8 cellular contexts compared by ENCODE assay signal in the genomic region with DNA sequence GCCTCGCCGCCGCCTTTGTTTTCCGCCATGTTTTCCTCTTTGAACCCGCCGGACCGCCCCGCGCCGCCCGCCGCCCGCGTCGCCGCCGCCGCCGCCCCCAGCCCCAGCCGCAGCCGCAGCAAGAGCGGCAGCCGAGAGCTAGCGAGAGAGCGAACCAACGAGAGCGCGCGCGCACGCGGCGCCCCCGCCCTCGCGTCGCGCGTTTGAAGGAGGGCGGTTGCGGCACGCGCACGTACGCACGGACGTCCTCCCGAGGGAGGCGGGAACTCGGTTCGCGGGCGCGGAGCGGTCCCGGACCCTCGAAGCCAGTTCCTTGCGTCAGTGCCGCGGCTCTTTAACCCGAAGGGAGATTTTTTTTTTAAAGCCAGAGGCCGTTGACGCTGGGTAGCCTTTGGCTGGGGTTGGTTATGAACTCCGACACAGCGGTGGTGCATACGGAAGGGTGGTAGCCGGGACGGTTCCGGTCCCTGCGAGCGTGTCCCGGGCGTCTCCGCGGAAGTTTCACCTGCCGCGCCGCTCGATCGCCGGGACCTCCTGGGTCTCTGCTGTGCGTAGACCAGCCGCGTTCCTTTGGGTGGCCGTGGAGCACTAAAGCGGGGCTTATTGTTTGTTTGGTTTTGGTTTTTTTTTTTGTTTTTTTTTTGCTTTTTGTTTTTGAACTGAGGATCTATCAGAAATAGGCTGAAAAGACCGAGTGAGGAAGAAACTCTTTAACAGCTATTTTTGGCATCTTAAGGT. TPM values are rescaled to one million over a fixed set of nuclear protein-coding genes. Genes with fewer than 3 reads are reported as not detected.
DNase-seq lines count a peak whose midpoint lies in the region; ATAC-seq, FAIRE-seq and TF ChIP-seq lines count a peak whose summit lies in the region.

A gene (minus strand): TSS at position 156 of the 738 bp plus-strand sequence. CDS start 127 bp downstream, at position 29.

- no peak for TF ChIP-seq CTCF in Caco-2 (IDR thresholded peaks at IDR 0.05; ENCODE audit: insufficient read depth in 1 of 2, low read depth in 1 of 2, low read length in 1 of 2, severe bottlenecking in 1 of 2, unreplicated experiment in 1 of 2)
- no peak for TF ChIP-seq CTCF in endodermal cell (conservative IDR thresholded peaks at IDR 0.05)

- CTCF ChIA-PET in Caco-2 (lab: Charles Lee), result no interaction called here

- peak; percentile 86 to 89 for DNase-seq in Caco-2
- DNase-seq in HTR-8/SVneo (ENCODE audit: insufficient read length, low spot score), result peak; percentile 65
- DNase-seq in NOMO-1 treated with DMSO at 0.1 percent for 48 hours (lab: John Stamatoyannopoulos, UW; ENCODE audit: unreplicated experiment), result peak; percentile 81
- DNase-seq in activated CD8-positive, alpha-beta memory T cell treated with anti-CD3 and anti-CD28 coated beads, Interleukin-2, amount 50 U/mL, for 1 hour (ENCODE audit: extremely low read depth), result peak; percentile 54
- peak; percentile 95 for DNase-seq in endodermal cell
- DNase-seq in mesenteric fat pad (ENCODE audit: low spot score), result peak; percentile 98
- DNase-seq in stimulated activated CD8-positive, alpha-beta memory T cell treated with anti-CD3 and anti-CD28 coated beads, Interleukin-15, amount 100 ng/mL, for 1 hour (ENCODE audit: low read depth), result peak; percentile 80

- peak within 1 kb of the TSS; percentile 93 for H3K27ac ChIP-seq in endodermal cell (ENCODE audit: low read depth, low read length)

- H3K9me3 Mint-ChIP-seq in Caco-2 (ENCODE audit: unreplicated experiment), result no peaks in the 10 kb centered on the region
- H3K9me3 Mint-ChIP-seq in endodermal cell, result no peaks in the 10 kb centered on the region

- H3K27me3 ChIP-seq in Caco-2 (replicated peaks; ENCODE audit: control insufficient read depth, insufficient read depth, low read length) (no peaks in the 10 kb centered on the region), endodermal cell (ENCODE audit: control insufficient read depth, insufficient read depth, low read length, poor library complexity, severe bottlenecking) (peaks cover 8% of the 10 kb centered on the region)

- 0% methylated on average over 14 to 87 of the region's 87 CpGs for WGBS in endodermal cell (ENCODE audit: insufficient coverage in 1 of 2, insufficient read length in 1 of 2), 2 experiments

- TSS peak; percentile 95 for BruUV-seq in Caco-2 (replicated peaks; lab: Mats Ljungman, UMichigan)

- H3K36me3 Mint-ChIP-seq in Caco-2 (ENCODE audit: insufficient read depth, unreplicated experiment) (peaks cover 6% of the 10 kb centered on the region), endodermal cell (ENCODE audit: low read depth) (peaks cover 10% of the 10 kb centered on the region)

- H3K27ac Mint-ChIP-seq in Caco-2 (ENCODE audit: unreplicated experiment) (peak within 1 kb of the TSS; percentile 95), endodermal cell (peak within 1 kb of the TSS; percentile 97)

- peak within 1 kb of the TSS; percentile 51 for H3K4me3 ChIP-seq in Caco-2 (ENCODE audit: low read depth, low read length)
- H3K4me3 ChIP-seq in endodermal cell (ENCODE audit: low read length), result peak within 1 kb of the TSS; percentile 91

- intact Hi-C loops in Caco-2 (cut with micrococcal nuclease; ENCODE audit: unreplicated experiment), result loop anchor here (2.0 kb wide), 2 partner anchors 48 to 70 kb away; a partner anchor contains a TSS

- H3K4me3 Mint-ChIP-seq in Caco-2 (ENCODE audit: unreplicated experiment) (peak within 1 kb of the TSS; percentile 81), endodermal cell (peak within 1 kb of the TSS; percentile 91)

- H3K36me3 ChIP-seq in Caco-2 (ENCODE audit: control insufficient read depth, insufficient read depth, low read length), result no peaks in the 10 kb centered on the region
- peaks cover 11% of the 10 kb centered on the region for H3K36me3 ChIP-seq in endodermal cell (ENCODE audit: control insufficient read depth, insufficient read depth, low read length)

- POLR2A ChIA-PET in Caco-2 (lab: Charles Lee), result interaction anchor here (0.6 kb wide), 1 partner anchor 39 kb away, joined by 5 read pairs; no protein-coding TSS in a partner anchor

- H3K4me1 Mint-ChIP-seq in Caco-2 (ENCODE audit: low read depth, unreplicated experiment) (peaks cover 28% of the 10 kb centered on the region), endodermal cell (peaks cover 27% of the 10 kb centered on the region)

- H3K9ac ChIP-seq in endodermal cell (ENCODE audit: extremely low read depth, low read length, poor library complexity, severe bottlenecking), result peak within 1 kb of the TSS; percentile 80

- H3K27me3 Mint-ChIP-seq in Caco-2 (ENCODE audit: insufficient read depth, unreplicated experiment) (no peaks in the 10 kb centered on the region), endodermal cell (ENCODE audit: insufficient read depth) (peaks cover 21% of the 10 kb centered on the region)

- H3K4me1 ChIP-seq in Caco-2, result peaks cover 11% of the 10 kb centered on the region; the same call in 1 of the 2 replicates
- H3K4me1 ChIP-seq in endodermal cell (ENCODE audit: control insufficient read depth, insufficient read depth, low read length), result no peaks in the 10 kb centered on the region

- peak; percentile 76 for ATAC-seq in GM21381 (IDR thresholded peaks at IDR 0.05; ENCODE audit: unreplicated experiment)

- H3K9me3 ChIP-seq in Caco-2 (no peaks in the 10 kb centered on the region; the same call in 1 of the 2 replicates), endodermal cell (ENCODE audit: control insufficient read depth, low read length) (no peaks in the 10 kb centered on the region)

- FAIRE-seq in HTR-8/SVneo (lab: Jason Lieb, UNC), result peak; percentile 84

RNA-seq across cellular contexts. Expression of the gene that starts here (rescaled TPM):
- 28.7 and 30.4 TPM in 2 replicates for total RNA-seq in Caco-2 (2022)
- 10 to 100 TPM; 47.2 to 50.6 TPM for total RNA-seq in endodermal cell
- 35.8 TPM for polyA plus RNA-seq in endodermal cell (2013, experiment 1 of 2)
- polyA plus RNA-seq in endodermal cell (2013, experiment 2 of 2), result 35.1 TPM
- 26.2 TPM for total RNA-seq in mesenteric fat pad

Comparison
In these comparisons a context has a peak if more than half of its experiments do, and no peak if none do; other contexts are left out.
1. Peak in every context shown above with its lines: DNase-seq, ATAC-seq, H3K4me3 ChIP-seq and H3K27ac ChIP-seq.